In the genomic region with DNA sequence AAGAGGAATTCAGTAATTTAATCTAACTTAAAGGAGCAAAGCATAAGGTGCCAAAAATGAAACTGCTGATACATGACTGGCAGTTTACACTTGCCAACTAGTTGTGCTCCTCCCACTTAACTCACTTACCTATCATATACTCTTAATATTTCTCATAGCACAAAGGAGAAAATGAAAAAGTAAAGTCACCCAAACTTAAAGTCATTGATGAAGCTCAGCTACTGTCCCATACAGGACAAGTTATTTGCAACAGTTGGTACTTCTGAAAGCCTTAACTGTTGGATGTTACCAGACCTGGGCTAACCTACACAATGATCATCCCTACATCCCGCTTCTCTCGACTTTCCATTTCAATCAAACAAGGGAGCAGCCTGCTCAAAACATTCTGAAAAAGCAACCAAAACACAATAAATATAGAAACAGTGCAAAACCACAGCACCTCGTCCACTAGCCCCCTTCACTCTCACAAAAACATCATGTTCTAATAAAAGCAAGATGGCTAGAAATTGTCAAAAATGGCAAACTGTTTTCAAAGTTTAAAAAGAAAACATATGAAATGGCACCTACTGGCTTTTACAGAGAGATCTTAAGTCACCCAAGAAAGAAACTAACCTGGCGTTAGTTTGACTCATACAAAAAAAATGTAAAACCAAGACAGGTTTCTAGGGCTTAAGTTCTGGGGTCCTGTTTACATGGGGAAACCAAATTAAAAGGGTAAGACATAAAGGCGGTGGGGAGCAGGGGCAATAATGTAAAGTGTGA, we compare ENCODE assay signal across 8 cellular contexts. TPM values are rescaled to one million over a fixed set of nuclear protein-coding genes. Genes with fewer than 3 reads are reported as not detected.
DNase-seq lines count a peak whose midpoint lies in the region; ATAC-seq and TF ChIP-seq lines count a peak whose summit lies in the region.

No MANE protein-coding gene starts in this region.

- no peak for TF ChIP-seq CTCF in endothelial cell (IDR thresholded peaks at IDR 0.05; ENCODE audit: unreplicated experiment)
- TF ChIP-seq CTCF in neural cell (IDR thresholded peaks at IDR 0.05; ENCODE audit: poor library complexity, severe bottlenecking): no peak
- no peak for TF ChIP-seq CTCF in omental fat pad (IDR thresholded peaks at IDR 0.05)

- no peak overlapping the region for H2AFZ ChIP-seq in neural cell (ENCODE audit: low read depth, low read length)

- H3K27me3 ChIP-seq in SJSA1 (replicated peaks): no peaks in the 10 kb centered on the region
- H3K27me3 ChIP-seq in neural cell (ENCODE audit: insufficient read depth, low read depth, low read length): no peaks in the 10 kb centered on the region

- no peak for ATAC-seq in omental fat pad (ENCODE audit: low FRiP score)

- H3F3A ChIP-seq in neural cell (ENCODE audit: insufficient read depth, low read length, poor library complexity, severe bottlenecking): peaks cover 7% of the 10 kb centered on the region

- H3K4me1 Mint-ChIP-seq in activated naive CD4-positive, alpha-beta T cell treated with anti-CD3 and anti-CD28 coated beads for 36 hours (ENCODE audit: low read depth): peaks cover 38% of the 10 kb centered on the region
- peaks cover 29% of the 10 kb centered on the region for H3K4me1 Mint-ChIP-seq in endothelial cell (ENCODE audit: unreplicated experiment)

- no peak for TF ChIP-seq RAD21 in neural cell (conservative IDR thresholded peaks at IDR 0.05)

- H3K36me3 Mint-ChIP-seq in activated naive CD4-positive, alpha-beta T cell treated with anti-CD3 and anti-CD28 coated beads for 36 hours (ENCODE audit: low read depth): peaks cover 23% of the 10 kb centered on the region
- peaks cover 7% of the 10 kb centered on the region for H3K36me3 Mint-ChIP-seq in endothelial cell (ENCODE audit: low read depth, unreplicated experiment)

- peak overlapping the region; percentile 73 for H3K9ac ChIP-seq in neural cell (ENCODE audit: low read length)

- H3K27me3 Mint-ChIP-seq in activated naive CD4-positive, alpha-beta T cell treated with anti-CD3 and anti-CD28 coated beads for 36 hours (ENCODE audit: low read depth): no peaks in the 10 kb centered on the region
- peaks cover 8% of the 10 kb centered on the region for H3K27me3 Mint-ChIP-seq in endothelial cell (ENCODE audit: unreplicated experiment)

- CTCF ChIA-PET in activated naive CD4-positive, alpha-beta T cell treated with anti-CD3 and anti-CD28 coated beads for 36 hours (lab: Charles Lee): no interaction called here

- DNase-seq in activated naive CD4-positive, alpha-beta T cell treated with anti-CD3 and anti-CD28 coated beads for 36 hours: peak; percentile 17
- no peak for DNase-seq in activated naive CD4-positive, alpha-beta T cell (lab: John Stamatoyannopoulos, UW)
- DNase-seq in SJSA1 (ENCODE audit: low read depth in 1 of 2, low spot score in 2 of 2) (peak in 1 of 2 experiments; percentile 42), endothelial cell (ENCODE audit: low spot score) (no peak), activated gamma-delta T cell (lab: John Stamatoyannopoulos, UW) (no peak), AG20443 (ENCODE audit: low spot score) (no peak), omental fat pad (ENCODE audit: low spot score) (no peak)

- H3K36me3 ChIP-seq in SJSA1 (peaks cover 39% of the 10 kb centered on the region), neural cell (ENCODE audit: insufficient read depth, low read length) (no peaks in the 10 kb centered on the region)

- H3K4me1 ChIP-seq in SJSA1 (replicated peaks): peaks cover 15% of the 10 kb centered on the region

- peak overlapping the region; percentile 96 for H3K4me2 ChIP-seq in neural cell (ENCODE audit: low read length)

- TF ChIP-seq EP300 in neural cell (conservative IDR thresholded peaks at IDR 0.05; ENCODE audit: poor library complexity, severe bottlenecking): no peak

- peak overlapping the region; percentile 98 for H3K4me3 Mint-ChIP-seq in activated naive CD4-positive, alpha-beta T cell treated with anti-CD3 and anti-CD28 coated beads for 36 hours
- H3K4me3 Mint-ChIP-seq in endothelial cell (ENCODE audit: unreplicated experiment): peak overlapping the region; percentile 100

- H3K9me3 Mint-ChIP-seq in activated naive CD4-positive, alpha-beta T cell treated with anti-CD3 and anti-CD28 coated beads for 36 hours: no peaks in the 10 kb centered on the region
- no peaks in the 10 kb centered on the region for H3K9me3 Mint-ChIP-seq in endothelial cell (ENCODE audit: unreplicated experiment)

- H3K27ac Mint-ChIP-seq in activated naive CD4-positive, alpha-beta T cell treated with anti-CD3 and anti-CD28 coated beads for 36 hours: peak overlapping the region; percentile 93
- H3K27ac Mint-ChIP-seq in endothelial cell (ENCODE audit: unreplicated experiment): peak overlapping the region; percentile 97

- peaks cover 20% of the 10 kb centered on the region for H4K20me1 ChIP-seq in neural cell (ENCODE audit: insufficient read depth)

- H3K4me3 ChIP-seq in SJSA1: peak overlapping the region; percentile 74
- H3K4me3 ChIP-seq in neural cell (ENCODE audit: low read length): peak overlapping the region; percentile 93

- H3K27ac ChIP-seq in SJSA1: peak overlapping the region; percentile 44
- no peak overlapping the region for H3K27ac ChIP-seq in neural cell (ENCODE audit: low read length)

- peaks cover 46% of the 10 kb centered on the region for H3K79me2 ChIP-seq in neural cell (replicated peaks; ENCODE audit: insufficient read depth, low read length)

- intact Hi-C loops in activated naive CD4-positive, alpha-beta T cell treated with anti-CD3 and anti-CD28 coated beads for 36 hours (cut with micrococcal nuclease): loop anchor here (1.0 to 10.0 kb wide), 5 partner anchors 45 to 839 kb away; partner anchors contain the start of genes BRIP1 and METTL2A

- H3K9me3 ChIP-seq in SJSA1 (replicated peaks) (no peaks in the 10 kb centered on the region), neural cell (ENCODE audit: low read length) (no peaks in the 10 kb centered on the region)

- no peaks in the 10 kb centered on the region for H3K9me2 ChIP-seq in neural cell (ENCODE audit: insufficient read depth, low read length)

TF ChIP-seq in neural cell, 6 proteins besides CTCF, POLR2A, EP300 and RAD21:
- TF ChIP-seq POLR2AphosphoS5 (IDR thresholded peaks at IDR 0.05): no peak
- no peak for TF ChIP-seq SMC3 (conservative IDR thresholded peaks at IDR 0.05; ENCODE audit: poor library complexity)
- TF ChIP-seq, protein P1, sequence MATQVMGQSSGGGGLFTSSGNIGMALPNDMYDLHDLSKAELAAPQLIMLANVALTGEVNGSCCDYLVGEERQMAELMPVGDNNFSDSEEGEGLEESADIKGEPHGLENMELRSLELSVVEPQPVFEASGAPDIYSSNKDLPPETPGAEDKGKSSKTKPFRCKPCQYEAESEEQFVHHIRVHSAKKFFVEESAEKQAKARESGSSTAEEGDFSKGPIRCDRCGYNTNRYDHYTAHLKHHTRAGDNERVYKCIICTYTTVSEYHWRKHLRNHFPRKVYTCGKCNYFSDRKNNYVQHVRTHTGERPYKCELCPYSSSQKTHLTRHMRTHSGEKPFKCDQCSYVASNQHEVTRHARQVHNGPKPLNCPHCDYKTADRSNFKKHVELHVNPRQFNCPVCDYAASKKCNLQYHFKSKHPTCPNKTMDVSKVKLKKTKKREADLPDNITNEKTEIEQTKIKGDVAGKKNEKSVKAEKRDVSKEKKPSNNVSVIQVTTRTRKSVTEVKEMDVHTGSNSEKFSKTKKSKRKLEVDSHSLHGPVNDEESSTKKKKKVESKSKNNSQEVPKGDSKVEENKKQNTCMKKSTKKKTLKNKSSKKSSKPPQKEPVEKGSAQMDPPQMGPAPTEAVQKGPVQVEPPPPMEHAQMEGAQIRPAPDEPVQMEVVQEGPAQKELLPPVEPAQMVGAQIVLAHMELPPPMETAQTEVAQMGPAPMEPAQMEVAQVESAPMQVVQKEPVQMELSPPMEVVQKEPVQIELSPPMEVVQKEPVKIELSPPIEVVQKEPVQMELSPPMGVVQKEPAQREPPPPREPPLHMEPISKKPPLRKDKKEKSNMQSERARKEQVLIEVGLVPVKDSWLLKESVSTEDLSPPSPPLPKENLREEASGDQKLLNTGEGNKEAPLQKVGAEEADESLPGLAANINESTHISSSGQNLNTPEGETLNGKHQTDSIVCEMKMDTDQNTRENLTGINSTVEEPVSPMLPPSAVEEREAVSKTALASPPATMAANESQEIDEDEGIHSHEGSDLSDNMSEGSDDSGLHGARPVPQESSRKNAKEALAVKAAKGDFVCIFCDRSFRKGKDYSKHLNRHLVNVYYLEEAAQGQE (IDR thresholded peaks at IDR 0.05; ENCODE audit: borderline replicate concordance): no peak
- TF ChIP-seq MXI1 (conservative IDR thresholded peaks at IDR 0.05; ENCODE audit: poor library complexity, severe bottlenecking): no peak
- TF ChIP-seq TAF1 (IDR thresholded peaks at IDR 0.05; ENCODE audit: low read depth): no peak
- TF ChIP-seq EZH2 (IDR thresholded peaks at IDR 0.05; ENCODE audit: borderline replicate concordance, insufficient read depth, low read length, poor library complexity, severe bottlenecking): no peak

RNA-seq across cellular contexts. Expression of gene MED13, which starts 0.9 kb away (rescaled TPM):
- total RNA-seq in activated naive CD4-positive, alpha-beta T cell treated with anti-CD3 and anti-CD28 coated beads for 36 hours: 10 to 100 TPM; 33.3 to 34.3 TPM
- 26.7 and 47.9 TPM in 2 replicates for total RNA-seq in SJSA1 (2014; rRNA removed; shearing (Covaris generic))
- total RNA-seq in endothelial cell (ENCODE audit: unreplicated experiment) (51.4 TPM), omental fat pad (10 to 100 TPM; 79.8 to 88.4 (median 87.4) TPM)
- polyA plus RNA-seq in neural cell: 20.5 and 22.6 TPM in 2 replicates
- 139 and 142 TPM in 2 replicates for polyA minus RNA-seq in neural cell
